ENCODE assay signal across 8 cellular contexts in the genomic region with DNA sequence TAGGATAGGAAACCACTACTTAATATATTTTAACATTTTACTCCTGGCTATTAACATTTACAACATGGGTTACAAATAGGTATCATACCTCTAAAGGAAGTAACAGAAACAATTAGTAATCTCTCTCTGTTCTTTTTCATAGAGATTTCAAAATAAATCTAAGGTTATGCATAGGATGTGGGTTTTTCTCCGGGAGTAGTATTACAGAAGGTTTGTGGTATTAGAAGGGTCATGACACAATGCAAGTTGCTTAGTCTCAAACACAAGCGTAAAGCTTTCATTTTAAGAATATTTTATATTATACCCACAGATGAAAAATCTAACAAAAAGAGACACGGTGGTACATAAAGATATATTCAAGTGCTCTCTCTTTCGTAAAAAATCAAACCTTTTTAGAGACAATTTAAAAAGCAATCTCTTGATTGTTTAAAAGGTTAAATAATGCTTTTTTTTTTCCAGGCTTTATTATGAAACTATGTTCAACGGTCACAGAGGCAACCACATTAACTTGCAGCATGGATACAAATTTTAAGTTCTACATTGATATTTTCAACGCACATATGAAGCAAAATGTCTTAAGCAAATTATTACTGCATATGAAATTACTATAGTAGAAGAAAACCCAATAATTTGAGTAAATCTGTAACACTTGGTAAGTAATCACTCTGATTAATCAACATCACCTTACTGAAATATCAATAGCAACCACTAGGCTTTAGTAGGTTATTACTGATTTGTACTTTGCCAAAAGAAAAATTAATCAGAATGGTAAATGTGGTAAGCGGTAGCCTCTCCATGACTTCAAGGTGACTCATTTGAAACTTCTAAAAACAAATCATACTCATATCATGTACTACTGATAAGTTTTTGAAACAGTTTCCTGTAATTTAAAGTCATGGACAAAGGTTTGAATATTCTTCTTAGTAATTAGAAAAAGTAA.
DNase-seq lines count a peak whose midpoint lies in the region; ATAC-seq, FAIRE-seq and TF ChIP-seq lines count a peak whose summit lies in the region.

No MANE protein-coding gene starts in this region.

- no peaks in the 10 kb centered on the region for H3K9me1 ChIP-seq in K562 (ENCODE audit: control insufficient read depth, insufficient read depth, low read length)

- intact Hi-C loops in K562 (cut with micrococcal nuclease) = no loop called here

- H3K27ac ChIP-seq in K562 (ENCODE audit: extremely low read depth, low read depth, low read length) (no peak overlapping the region), coronary artery (no peak overlapping the region)

- FAIRE-seq in K562 (lab: Jason Lieb, UNC) = peak; percentile 64

- H3K4me1 ChIP-seq in K562 (replicated peaks in 1 of 2; ENCODE audit: control insufficient read depth in 2 of 2, insufficient read depth in 2 of 2, low read length in 2 of 2) = no peaks in the 10 kb centered on the region

- H3K9me3 ChIP-seq in K562 (replicated peaks; ENCODE audit: control insufficient read depth, insufficient read depth, low read depth, low read length) (no peaks in the 10 kb centered on the region), MG63 (no peaks in the 10 kb centered on the region)

- no peaks in the 10 kb centered on the region for H3K79me2 ChIP-seq in K562 (ENCODE audit: control insufficient read depth, insufficient read depth, low read length)

- peak; percentile 72 for ATAC-seq in GM21515 (IDR thresholded peaks at IDR 0.05; ENCODE audit: unreplicated experiment)
- no peak for ATAC-seq in K562
- peak; percentile 79 for ATAC-seq in stimulated activated naive CD8-positive, alpha-beta T cell treated with anti-CD3 and anti-CD28 coated beads, Interleukin-15, Interleukin-2, amounts not matched to agents 100 U/mL and 50 U/mL, for 24 hours

- TF ChIP-seq EP300 in K562 (IDR thresholded peaks at IDR 0.05; ENCODE audit: low read length) = no peak

- BruUV-seq in K562 (replicated peaks; lab: Mats Ljungman, UMichigan) = no TSS peak

- H3K4me2 ChIP-seq in K562 (ENCODE audit: insufficient read depth, low read length) = no peak overlapping the region

- no peak for TF ChIP-seq RAD21 in K562 (CRISPR knock-in tag; conservative IDR thresholded peaks at IDR 0.05 in 1 of 2, IDR thresholded peaks at IDR 0.05 in 1 of 2)

- H3K4me3 ChIP-seq in K562 = no peak overlapping the region
- no peak overlapping the region for H3K4me3 ChIP-seq in MG63
- H3K4me3 ChIP-seq in coronary artery = no peak overlapping the region

- in situ Hi-C loops in K562 (cut with MboI) = no loop called here

- 71% methylated on average over 7 of the region's 7 CpGs for WGBS in K562 (ENCODE audit: insufficient coverage, low coverage, missing lambda C conversion rate)

- 0 out of 3 replicates have a peak, but pooled peaks cover 2% of the 10 kb centered on the region for H3K36me3 ChIP-seq in K562 (ENCODE audit: control insufficient read depth, insufficient read depth, low read length)
- no peaks in the 10 kb centered on the region for H3K36me3 ChIP-seq in MG63

- H3K27me3 ChIP-seq in K562 (ENCODE audit: control insufficient read depth in 2 of 2, insufficient read depth in 2 of 2, low read length in 2 of 2) = no peaks in the 10 kb centered on the region
- H3K27me3 ChIP-seq in MG63 = no peaks in the 10 kb centered on the region

- no peak overlapping the region for H2AFZ ChIP-seq in K562 (ENCODE audit: low read depth, low read length)

- CTCF ChIA-PET in K562 (lab: Yijun Ruan, JAX; ENCODE audit: low intra/inter-chr PET ratio) = interaction anchor here (0.6 kb wide), 1 partner anchor 1105 kb away, joined by 5 read pairs; no protein-coding TSS in a partner anchor

- no peak overlapping the region for H3K9ac ChIP-seq in K562 (ENCODE audit: insufficient read depth in 1 of 2, low read depth in 2 of 2, low read length in 2 of 2)

- no peaks in the 10 kb centered on the region for H4K20me1 ChIP-seq in K562 (replicated peaks; ENCODE audit: control insufficient read depth, insufficient read depth, low read length)

- TF ChIP-seq CTCF in K562 (IDR thresholded peaks at IDR 0.05 in 2 of 3, conservative IDR thresholded peaks at IDR 0.05 in 1 of 3; ENCODE audit: insufficient read depth in 2 of 3, low read depth in 1 of 3, low read length in 3 of 3) (no peak), coronary artery (IDR thresholded peaks at IDR 0.05) (no peak)

- DNase-seq in GM03348 (ENCODE audit: low spot score) (peak; percentile 31), HS-27A (ENCODE audit: low read depth) (peak; percentile 31), K562 (ENCODE audit: extremely low read depth in 1 of 4, low spot score in 3 of 4) (no peak), MG63 (no peak), coronary artery (ENCODE audit: low spot score) (no peak)
- no peak for DNase-seq in stimulated activated naive CD8-positive, alpha-beta T cell treated with anti-CD3 and anti-CD28 coated beads, Interleukin-15, Interleukin-2, amounts not matched to agents 100 U/mL and 50 U/mL, for 24 hours
- no peak for DNase-seq in effector CD4-positive, alpha-beta T cell

- TF ChIP-seq POLR2A in K562 (conservative IDR thresholded peaks at IDR 0.05) = no peak

- POLR2A ChIA-PET in K562 (lab: Yijun Ruan, JAX) = interaction anchor here (0.6 kb wide), 1 partner anchor 354 kb away, joined by 3 read pairs; no protein-coding TSS in a partner anchor

TF ChIP-seq in K562, 482 proteins besides CTCF, POLR2A, EP300 and RAD21:
- TF ChIP-seq, protein P1, sequence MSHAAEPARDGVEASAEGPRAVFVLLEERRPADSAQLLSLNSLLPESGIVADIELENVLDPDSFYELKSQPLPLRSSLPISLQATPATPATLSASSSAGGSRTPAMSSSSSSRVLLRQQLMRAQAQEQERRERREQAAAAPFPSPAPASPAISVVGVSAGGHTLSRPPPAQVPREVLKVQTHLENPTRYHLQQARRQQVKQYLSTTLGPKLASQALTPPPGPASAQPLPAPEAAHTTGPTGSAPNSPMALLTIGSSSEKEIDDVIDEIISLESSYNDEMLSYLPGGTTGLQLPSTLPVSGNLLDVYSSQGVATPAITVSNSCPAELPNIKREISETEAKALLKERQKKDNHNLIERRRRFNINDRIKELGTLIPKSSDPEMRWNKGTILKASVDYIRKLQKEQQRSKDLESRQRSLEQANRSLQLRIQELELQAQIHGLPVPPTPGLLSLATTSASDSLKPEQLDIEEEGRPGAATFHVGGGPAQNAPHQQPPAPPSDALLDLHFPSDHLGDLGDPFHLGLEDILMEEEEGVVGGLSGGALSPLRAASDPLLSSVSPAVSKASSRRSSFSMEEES (CRISPR knock-in tag; IDR thresholded peaks at IDR 0.05) = no peak
- TF ChIP-seq CCNT2 (IDR thresholded peaks at IDR 0.05; ENCODE audit: borderline replicate concordance, extremely low read depth, insufficient read length, low read depth, low read length) = no peak
- TF ChIP-seq FOXJ3 (CRISPR knock-in tag; IDR thresholded peaks at IDR 0.05) = no peak
- TF ChIP-seq, protein P2, sequence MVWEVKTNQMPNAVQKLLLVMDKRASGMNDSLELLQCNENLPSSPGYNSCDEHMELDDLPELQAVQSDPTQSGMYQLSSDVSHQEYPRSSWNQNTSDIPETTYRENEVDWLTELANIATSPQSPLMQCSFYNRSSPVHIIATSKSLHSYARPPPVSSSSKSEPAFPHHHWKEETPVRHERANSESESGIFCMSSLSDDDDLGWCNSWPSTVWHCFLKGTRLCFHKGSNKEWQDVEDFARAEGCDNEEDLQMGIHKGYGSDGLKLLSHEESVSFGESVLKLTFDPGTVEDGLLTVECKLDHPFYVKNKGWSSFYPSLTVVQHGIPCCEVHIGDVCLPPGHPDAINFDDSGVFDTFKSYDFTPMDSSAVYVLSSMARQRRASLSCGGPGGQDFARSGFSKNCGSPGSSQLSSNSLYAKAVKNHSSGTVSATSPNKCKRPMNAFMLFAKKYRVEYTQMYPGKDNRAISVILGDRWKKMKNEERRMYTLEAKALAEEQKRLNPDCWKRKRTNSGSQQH (CRISPR knock-in tag; IDR thresholded peaks at IDR 0.05) = no peak
- peak; percentile 55; the same call in 1 of the 2 replicates for TF ChIP-seq FOSL1 (tag; conservative IDR thresholded peaks at IDR 0.05)

Comparison
In these comparisons a context has a peak if more than half of its experiments do, and no peak if none do; other contexts are left out.
1. DNase-seq: peak in GM03348 (single experiment) and HS-27A (single experiment); none in K562 (0 of 4), stimulated activated naive CD8-positive, alpha-beta T cell treated with anti-CD3 and anti-CD28 coated beads, Interleukin-15, Interleukin-2, amounts not matched to agents 100 U/mL and 50 U/mL, for 24 hours (single experiment), effector CD4-positive, alpha-beta T cell (single experiment), MG63 (single experiment) and coronary artery (single experiment).